19 cellular contexts compared by ENCODE assay signal in the genomic region with DNA sequence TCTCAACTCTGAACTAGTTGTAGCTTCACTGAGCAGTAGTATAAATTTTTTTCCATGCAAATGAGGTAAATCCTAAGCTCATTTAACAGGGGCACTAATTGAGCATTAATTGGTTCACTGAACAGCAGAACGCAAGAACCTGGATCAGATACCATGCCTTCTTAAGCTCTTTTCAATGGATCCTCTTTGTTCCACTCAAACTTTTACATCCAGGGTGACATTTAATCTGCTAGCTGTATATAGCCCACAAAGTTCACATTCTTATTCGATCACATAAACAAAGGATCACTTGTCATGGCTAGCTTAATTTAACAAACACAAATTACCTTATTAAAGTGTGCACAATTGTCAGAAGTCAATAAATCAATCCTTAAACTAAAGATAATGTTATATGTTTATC.
"Had no signal": no experiment of that assay in that cellular context is flagged by ENCODE, and none has a peak within 500 bp of the region (broad histone marks: within the 10 kb centered on the region; RNA-seq: fewer than 3 reads in every experiment).

No MANE protein-coding gene starts in this region.

- FAIRE-seq: keratinocyte had no signal

- H3K4me1 ChIP-seq: esophagus squamous epithelium, left ventricle myocardium inferior, lower lobe of right lung, right atrium auricular region, sigmoid colon, testis, tibial nerve, upper lobe of right lung, vagina had no signal

- H3K27me3 ChIP-seq: esophagus squamous epithelium, right atrium auricular region, sigmoid colon, testis, tibial nerve, upper lobe of right lung, vagina had no signal

- H3K4me3 ChIP-seq: esophagus squamous epithelium, left ventricle myocardium inferior, lower lobe of right lung, right atrium auricular region, sigmoid colon, skin epidermis, testis, tibial nerve, upper lobe of right lung, vagina had no signal

- DNase-seq: dermis blood vessel endothelial cell; esophagus squamous epithelium; foreskin fibroblast; immature natural killer cell; left ventricle myocardium inferior; lower lobe of right lung; posterior cingulate gyrus; sigmoid colon; stimulated activated CD4-positive, alpha-beta T cell treated with anti-CD3 and anti-CD28 coated beads, Interleukin-2, amount 100 ng/mL, for 24 hours; stimulated activated CD4-positive, alpha-beta T cell treated with anti-CD3 and anti-CD28 coated beads, Interleukin-4, amount 100 ng/mL, for 4 hours; stimulated activated naive B cell treated with anti-CD40 and anti-IgM and Interleukin-4, amounts not matched to agents 10 μg/mL and 1 μg/mL and 100 μg/mL, for 72 hours; stimulated activated naive CD8-positive, alpha-beta T cell treated with anti-CD3 and anti-CD28 coated beads, Interleukin-15, amount 100 ng/mL, for 72 hours; testis; upper lobe of right lung had no signal

- H3K27ac ChIP-seq: esophagus squamous epithelium, left ventricle myocardium inferior, lower lobe of right lung, right atrium auricular region, sigmoid colon, skin epidermis, testis, tibial nerve, upper lobe of right lung, vagina had no signal

- H3K9me3 ChIP-seq: esophagus squamous epithelium, left ventricle myocardium inferior, lower lobe of right lung, right atrium auricular region, sigmoid colon, testis, tibial nerve, upper lobe of right lung, vagina had no signal

- H3K36me3 ChIP-seq: esophagus squamous epithelium, left ventricle myocardium inferior, lower lobe of right lung, right atrium auricular region, sigmoid colon, tibial nerve, upper lobe of right lung, vagina had no signal
